8 cellular contexts compared by ENCODE assay signal in genomic region chr11:64358907-64359711, GRCh38. TPM values are rescaled to one million over a fixed set of nuclear protein-coding genes. Genes with fewer than 3 reads are reported as not detected.
A peak's percentile ranks its signal among the peaks of the same experiment; 100 is the strongest.
DNase-seq lines count a peak whose midpoint lies in the region; ATAC-seq, FAIRE-seq and TF ChIP-seq lines count a peak whose summit lies in the region.

RPS6KA4 (plus strand) TSS chr11:64359162; CDS start chr11:64359236, 74 bp downstream.

- H3K36me3 Mint-ChIP-seq in activated CD4-positive, alpha-beta T cell treated with anti-CD3 and anti-CD28 coated beads for 36 hours (ENCODE audit: low read depth) = peaks cover 30% of the 10 kb centered on the region

- peak; percentile 80 for DNase-seq in activated CD4-positive, alpha-beta T cell treated with anti-CD3 and anti-CD28 coated beads for 36 hours
- no peak for DNase-seq in activated CD4-positive, alpha-beta T cell treated with anti-CD3 and anti-CD28 coated beads for 1 hour
- DNase-seq in K562 (ENCODE audit: extremely low read depth in 1 of 4, low spot score in 3 of 4) (peak; percentile 80 to 92 (median 90)), hepatic stellate cell (ENCODE audit: low spot score) (peak; percentile 95), posterior vena cava (ENCODE audit: low spot score) (no peak), SHP77 treated with DMSO at 0.1 percent for 48 hours (lab: John Stamatoyannopoulos, UW) (no peak)

- H3K4me1 Mint-ChIP-seq in activated CD4-positive, alpha-beta T cell treated with anti-CD3 and anti-CD28 coated beads for 36 hours = peaks cover 36% of the 10 kb centered on the region

- H3K4me1 ChIP-seq in K562 (replicated peaks in 1 of 2; ENCODE audit: control insufficient read depth in 2 of 2, insufficient read depth in 2 of 2, low read length in 2 of 2) = peaks cover 34 to 62% of the 10 kb centered on the region in 2 experiments

- H3K9ac ChIP-seq in K562 (ENCODE audit: insufficient read depth in 1 of 2, low read depth in 2 of 2, low read length in 2 of 2) = peak within 1 kb of the TSS; percentile 88 to 97

- no peaks in the 10 kb centered on the region for H3K27me3 Mint-ChIP-seq in activated CD4-positive, alpha-beta T cell treated with anti-CD3 and anti-CD28 coated beads for 36 hours

- peak within 1 kb of the TSS; percentile 56 for H3K27ac Mint-ChIP-seq in activated CD4-positive, alpha-beta T cell treated with anti-CD3 and anti-CD28 coated beads for 36 hours

- no peak for TF ChIP-seq EP300 in K562 (IDR thresholded peaks at IDR 0.05; ENCODE audit: low read length)

- H3K9me1 ChIP-seq in K562 (ENCODE audit: control insufficient read depth, insufficient read depth, low read length) = peaks cover 3% of the 10 kb centered on the region

- no peaks in the 10 kb centered on the region for H3K9me3 ChIP-seq in K562 (replicated peaks; ENCODE audit: control insufficient read depth, insufficient read depth, low read depth, low read length)

- H3K4me3 Mint-ChIP-seq in activated CD4-positive, alpha-beta T cell treated with anti-CD3 and anti-CD28 coated beads for 36 hours = peak within 1 kb of the TSS; percentile 85

- H3K79me2 ChIP-seq in K562 (ENCODE audit: control insufficient read depth, insufficient read depth, low read length) = peaks cover 24% of the 10 kb centered on the region

- TF ChIP-seq RAD21 in K562 (CRISPR knock-in tag; conservative IDR thresholded peaks at IDR 0.05 in 1 of 2, IDR thresholded peaks at IDR 0.05 in 1 of 2) = no peak

- H3K27ac ChIP-seq in K562 (ENCODE audit: extremely low read depth, low read depth, low read length) = peak within 1 kb of the TSS; percentile 91

- BruUV-seq in K562 (replicated peaks; lab: Mats Ljungman, UMichigan) = TSS peak; percentile 33

- intact Hi-C loops in activated CD4-positive, alpha-beta T cell treated with anti-CD3 and anti-CD28 coated beads for 36 hours (cut with DNase I, micrococcal nuclease) = loop anchor here (1.0 to 5.0 kb wide), 11 partner anchors 16 to 418 kb away; partner anchors contain the start of genes PRDX5 (in 2 of the 2), ESRRA (in 1 of the 2), GPR137 (in 1 of the 2) and NRXN2 (in 1 of the 2)
- intact Hi-C loops in K562 (cut with micrococcal nuclease) (loop anchor here (5.0 kb wide), 7 partner anchors 48 to 288 kb away; partner anchors contain the start of genes FERMT3 and STIP1), posterior vena cava (cut with DNase I) (no loop called here)

- POLR2A ChIA-PET in activated CD4-positive, alpha-beta T cell treated with anti-CD3 and anti-CD28 coated beads for 36 hours (lab: Charles Lee) = interaction anchor here (1.0 kb wide), 1 partner anchor 9 kb away, joined by 3 read pairs; no protein-coding TSS in a partner anchor
- POLR2A ChIA-PET in K562 (lab: Yijun Ruan, JAX) = interaction anchor here (0.6 to 1.3 kb wide), 4 partner anchors 8 to 294 kb away, joined by 3 to 5 read pairs (median 4); no protein-coding TSS in a partner anchor

- peak; percentile 71 for TF ChIP-seq POLR2A in K562 (conservative IDR thresholded peaks at IDR 0.05)

- ATAC-seq in activated CD4-positive, alpha-beta T cell treated with anti-CD3 and anti-CD28 coated beads for 36 hours = peak; percentile 69
- ATAC-seq in HG03442 (IDR thresholded peaks at IDR 0.05; ENCODE audit: unreplicated experiment) = peak; percentile 51
- ATAC-seq in SK-N-SH treated with all-trans-retinoic acid at 6 μM for 48 hours = peak; percentile 88
- peak; percentile 85 for ATAC-seq in K562

- H3K27me3 ChIP-seq in K562 (ENCODE audit: control insufficient read depth in 2 of 2, insufficient read depth in 2 of 2, low read length in 2 of 2) = no peaks in the 10 kb centered on the region

- in situ Hi-C loops in K562 (cut with MboI) = loop anchor here (5.0 kb wide), 1 partner anchor 298 kb away; no protein-coding TSS in a partner anchor

- 1% methylated on average over 41 of the region's 70 CpGs for WGBS in K562 (ENCODE audit: insufficient coverage, low coverage, missing lambda C conversion rate)

- H4K20me1 ChIP-seq in K562 (replicated peaks; ENCODE audit: control insufficient read depth, insufficient read depth, low read length) = no peaks in the 10 kb centered on the region

- peak within 1 kb of the TSS; percentile 81 for H3K4me3 ChIP-seq in K562

- CTCF ChIA-PET in activated CD4-positive, alpha-beta T cell treated with anti-CD3 and anti-CD28 coated beads for 36 hours (lab: Charles Lee) = interaction anchor here (0.6 to 2.7 kb wide), 2 partner anchors 55 to 90 kb away, joined by 4 to 8 read pairs; partner anchors contain the start of gene ESRRA
- CTCF ChIA-PET in K562 (lab: Yijun Ruan, JAX; ENCODE audit: low intra/inter-chr PET ratio) = no interaction called here

- H3K9me3 Mint-ChIP-seq in activated CD4-positive, alpha-beta T cell treated with anti-CD3 and anti-CD28 coated beads for 36 hours (ENCODE audit: low read depth) = no peaks in the 10 kb centered on the region

- peak within 1 kb of the TSS; percentile 95 for H2AFZ ChIP-seq in K562 (ENCODE audit: low read depth, low read length)

- no peak for TF ChIP-seq CTCF in K562 (IDR thresholded peaks at IDR 0.05 in 2 of 3, conservative IDR thresholded peaks at IDR 0.05 in 1 of 3; ENCODE audit: insufficient read depth in 2 of 3, low read depth in 1 of 3, low read length in 3 of 3)

- peak within 1 kb of the TSS; percentile 94 for H3K4me2 ChIP-seq in K562 (ENCODE audit: insufficient read depth, low read length)

- H3K36me3 ChIP-seq in K562 (ENCODE audit: control insufficient read depth, insufficient read depth, low read length) = peaks cover 40% of the 10 kb centered on the region; the same call in 2 of the 3 replicates

- FAIRE-seq in K562 (lab: Jason Lieb, UNC) = no peak

TF ChIP-seq in SK-N-SH treated with all-trans-retinoic acid at 6 μM for 48 hours, 23 proteins besides CTCF, POLR2A, EP300 and RAD21 (continues in another document):
- TF ChIP-seq ZFP3 (CRISPR knock-in tag; IDR thresholded peaks at IDR 0.05) (no peak), GLIS3 (CRISPR knock-in tag; IDR thresholded peaks at IDR 0.05) (no peak)

TF ChIP-seq in K562, 482 proteins besides CTCF, POLR2A, EP300 and RAD21 (continues in another document):
- TF ChIP-seq CREB3 (tag; conservative IDR thresholded peaks at IDR 0.05; ENCODE audit: low read depth) (no peak), RFX1 (IDR thresholded peaks at IDR 0.05) (no peak), EGR1 (conservative IDR thresholded peaks at IDR 0.05) (0 out of 2 replicates have a peak, but pooled peaks have one; percentile 10), DNMT1 (IDR thresholded peaks at IDR 0.05) (no peak), CCNT2 (IDR thresholded peaks at IDR 0.05; ENCODE audit: borderline replicate concordance, extremely low read depth, insufficient read length, low read depth, low read length) (peak; percentile 88), ZNF79 (CRISPR knock-in tag; IDR thresholded peaks at IDR 0.05; ENCODE audit: low read depth) (no peak), TCF7L2 (IDR thresholded peaks at IDR 0.05; ENCODE audit: low read depth, low read length) (no peak), FOXK1 (CRISPR knock-in tag; IDR thresholded peaks at IDR 0.05; ENCODE audit: borderline replicate concordance) (peak; percentile 51; the same call in 1 of the 2 replicates), MAX (CRISPR knock-in tag; IDR thresholded peaks at IDR 0.05) (peak; percentile 74), GABPB1 (CRISPR knock-in tag; IDR thresholded peaks at IDR 0.05) (0 out of 2 replicates have a peak, but pooled peaks have one; percentile 22), FIP1L1 (IDR thresholded peaks at IDR 0.05; ENCODE audit: low read depth, low read length, poor library complexity, severe bottlenecking) (peak; percentile 5), MTA3 (IDR thresholded peaks at IDR 0.05; ENCODE audit: borderline replicate concordance) (no peak), SMAD4 (CRISPR knock-in tag; conservative IDR thresholded peaks at IDR 0.05) (peak; percentile 79), ZBTB7A (IDR thresholded peaks at IDR 0.05; ENCODE audit: borderline replicate concordance, control insufficient read depth, low read depth, low read length) (peak; percentile 96), TBL1XR1 (IDR thresholded peaks at IDR 0.05; ENCODE audit: low read length in 2 of 2) (no peak), ZBTB1 (CRISPR knock-in tag; IDR thresholded peaks at IDR 0.05; ENCODE audit: borderline replicate concordance, low read depth) (0 out of 2 replicates have a peak, but pooled peaks have one; percentile 16), SIN3B (IDR thresholded peaks at IDR 0.05; ENCODE audit: low read depth) (peak; percentile 47; the same call in 1 of the 2 replicates)

RNA-seq across cellular contexts. Expression of gene RPS6KA4, which starts in this region (rescaled TPM):
- 10 to 100 TPM; 22.0 to 30.2 TPM for total RNA-seq in activated CD4-positive, alpha-beta T cell treated with anti-CD3 and anti-CD28 coated beads for 36 hours
- 33.5 and 109 TPM in 2 replicates for total RNA-seq in K562 (2011; cell fraction: chromatin; rRNA removed; ENCODE audit: low replicate concordance)
- 69.5 and 71.5 TPM in 2 replicates for total RNA-seq in K562 (2011; cell fraction: nucleolus; rRNA removed)
- total RNA-seq in K562 (2011; cell fraction: nucleoplasm; rRNA removed) = 35.5 and 40.0 TPM in 2 replicates
- total RNA-seq in K562 (2014; rRNA removed) (19.1 and 23.0 TPM in 2 replicates), K562 (2014; rRNA removed; fragmentation: Illumina TruSeq; extraction: Trizol) (4.5 and 7.2 TPM in 2 replicates), K562 (2015; rRNA removed; fragmentation: Illumina TruSeq; extraction: Trizol) (13.3 and 15.6 TPM in 2 replicates), K562 (2021) (20.4 and 23.8 TPM in 2 replicates), posterior vena cava (10 to 100 TPM; 29.2 to 33.5 TPM)
- polyA plus RNA-seq in K562 (2011; rRNA removed) (9.8 and 12.0 TPM in 2 replicates), K562 (2014; fragmentation: Illumina TruSeq; extraction: Trizol) (6.7 and 10.2 TPM in 2 replicates), K562 (2014; fragmentation: Nextera tagmentation; extraction: Ambion mirVana) (under 1 TPM; 0.15 to 0.27 TPM), K562 (2014; rRNA removed) (16.0 and 17.3 TPM in 2 replicates)
- 8.3 and 20.1 TPM in 2 replicates for polyA plus RNA-seq in K562 (2011; cell fraction: cytosol; rRNA removed)
- polyA plus RNA-seq in K562 (2011; cell fraction: nucleus; rRNA removed) = 42.6 and 76.4 TPM in 2 replicates
- polyA plus RNA-seq in K562 (2012) = 16.0 and 24.3 TPM in 2 replicates
- polyA minus RNA-seq in K562 (2011; rRNA and poly(A)+ RNA removed) = 4.6 and 9.7 TPM in 2 replicates
- 13.5 and 19.8 TPM in 2 replicates for polyA minus RNA-seq in K562 (2011; cell fraction: cytosol; rRNA and poly(A)+ RNA removed)
- polyA minus RNA-seq in K562 (2011; cell fraction: nucleus; rRNA and poly(A)+ RNA removed) = 24.9 and 30.8 TPM in 2 replicates

Comparison
In these comparisons a context has a peak if more than half of its experiments do, and no peak if none do; other contexts are left out.
1. DNase-seq: peak in activated CD4-positive, alpha-beta T cell treated with anti-CD3 and anti-CD28 coated beads for 36 hours (single experiment), K562 (4 of 4) and hepatic stellate cell (single experiment); none in activated CD4-positive, alpha-beta T cell treated with anti-CD3 and anti-CD28 coated beads for 1 hour (single experiment), posterior vena cava (single experiment) and SHP77 treated with DMSO at 0.1 percent for 48 hours (single experiment).
2. intact Hi-C loops: an anchor here in activated CD4-positive, alpha-beta T cell treated with anti-CD3 and anti-CD28 coated beads for 36 hours (1.0 to 5.0 kb wide) and K562 (5.0 kb wide); none called in posterior vena cava.
3. Peak in every context shown above with its lines, with median percentiles within 50 percentile points of each other: ATAC-seq.